Comparison of ENCODE assay signal across 8 cellular contexts in the genomic region with DNA sequence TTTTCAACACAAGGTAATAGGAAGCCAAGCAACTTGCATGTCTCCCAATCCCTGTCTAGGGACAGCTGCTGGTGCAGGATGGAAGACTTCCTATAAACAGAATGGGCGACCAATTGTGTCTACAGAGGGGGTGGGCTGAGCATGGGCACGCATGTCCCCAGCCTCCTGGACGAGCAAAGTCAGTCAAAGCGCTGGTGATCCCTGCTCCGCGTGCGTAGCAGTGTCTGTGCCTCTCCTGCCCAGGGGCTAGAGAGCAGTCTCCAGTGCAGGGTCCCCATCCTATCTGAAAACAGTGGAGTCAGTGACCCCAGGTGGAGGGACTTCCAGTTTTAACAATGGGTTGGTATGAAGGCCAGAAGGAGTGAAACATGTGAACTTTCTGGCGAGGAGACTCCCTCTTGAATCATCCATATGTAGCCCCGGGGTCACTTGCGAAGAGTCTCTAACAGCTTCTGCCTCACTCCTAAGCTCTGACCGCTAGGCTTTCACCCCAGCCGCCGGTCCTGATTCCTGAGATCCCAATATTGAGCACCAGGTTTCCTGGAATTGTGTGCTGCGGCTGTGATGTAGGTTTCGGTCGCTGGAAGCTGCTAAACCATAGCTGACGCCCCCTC. TPM values are rescaled to one million over a fixed set of nuclear protein-coding genes. Genes with fewer than 3 reads are reported as not detected.
DNase-seq lines count a peak whose midpoint lies in the region; ATAC-seq and TF ChIP-seq lines count a peak whose summit lies in the region.

No MANE protein-coding gene starts in this region.

- peaks cover 13% of the 10 kb centered on the region for H3K27me3 Mint-ChIP-seq in nephron progenitor cell (ENCODE audit: low read depth, poor library complexity)

- H3K27ac ChIP-seq in KOPT-K1 (ENCODE audit: low read depth, low read length, poor library complexity, severe bottlenecking): peak overlapping the region; percentile 95

- peaks cover 31% of the 10 kb centered on the region for H3K36me3 ChIP-seq in KOPT-K1 (ENCODE audit: insufficient read depth, low read length)

- DNase-seq in AG04449 (ENCODE audit: low read depth, low spot score) (no peak), choroid plexus epithelial cell (ENCODE audit: low read depth) (no peak), nephron progenitor cell (no peak), SK-N-DZ (ENCODE audit: low spot score) (no peak), NK-92 (lab: John Stamatoyannopoulos, UW; ENCODE audit: unreplicated experiment) (no peak)

- H3K4me3 Mint-ChIP-seq in nephron progenitor cell: peak overlapping the region; percentile 98

- TF ChIP-seq CTCF in AG04449 (IDR thresholded peaks at IDR 0.05; ENCODE audit: insufficient read depth, low read length, missing control alignments): no peak
- TF ChIP-seq CTCF in choroid plexus epithelial cell (conservative IDR thresholded peaks at IDR 0.05; ENCODE audit: low read depth, low read length): no peak
- TF ChIP-seq CTCF in nephron progenitor cell (IDR thresholded peaks at IDR 0.05): no peak

- POLR2A ChIA-PET in AG04449 (lab: Yijun Ruan, JAX): interaction anchor here (0.5 to 1.5 kb wide), 6 partner anchors 10 to 96 kb away, joined by 3 to 8 read pairs (median 4); partner anchors contain the start of genes GSTK1 and ZYX

- no peak overlapping the region for H3K27ac Mint-ChIP-seq in nephron progenitor cell

- CTCF ChIA-PET in AG04449 (lab: Yijun Ruan, JAX): interaction anchor here (0.8 to 1.7 kb wide), 9 partner anchors 8 to 209 kb away, joined by 3 to 12 read pairs (median 3); partner anchors contain the start of gene GSTK1

- H3K36me3 Mint-ChIP-seq in nephron progenitor cell (ENCODE audit: low read depth): peaks cover 30% of the 10 kb centered on the region

- no peak for TF ChIP-seq POLR2A in GM18505 (IDR thresholded peaks at IDR 0.05; ENCODE audit: borderline replicate concordance, extremely low read depth, insufficient read depth, insufficient read length)

- H3K4me1 Mint-ChIP-seq in nephron progenitor cell: peaks cover 51% of the 10 kb centered on the region

- ATAC-seq in esophagus mucosa (no peak), GM18505 (IDR thresholded peaks at IDR 0.05; ENCODE audit: unreplicated experiment) (no peak)

- H3K9me3 ChIP-seq in KOPT-K1 (ENCODE audit: insufficient read depth, low read length, poor library complexity, severe bottlenecking): peaks cover 13% of the 10 kb centered on the region

- peak overlapping the region; percentile 50 for H3K4me3 ChIP-seq in AG04449 (ENCODE audit: low read depth, low read length)
- H3K4me3 ChIP-seq in choroid plexus epithelial cell (ENCODE audit: low read depth, low read length): peak overlapping the region; percentile 50

- peaks cover 16% of the 10 kb centered on the region for H3K9me3 Mint-ChIP-seq in nephron progenitor cell

RNA-seq across cellular contexts. Expression of gene CASP2, which starts 0.7 kb away (rescaled TPM):
- 28.3 TPM for total RNA-seq in esophagus mucosa
- 9.4 and 9.9 TPM in 2 replicates for polyA plus RNA-seq in SK-N-DZ (2014; cell fraction: cytosol; rRNA removed)
- polyA plus RNA-seq in SK-N-DZ (2014; cell fraction: nucleus; rRNA removed): 13.1 and 18.8 TPM in 2 replicates

RNA-seq across cellular contexts. Expression of gene TMEM139, which starts 2.7 kb away (rescaled TPM):
- total RNA-seq in esophagus mucosa: 0.44 TPM
- 0.12 and 0.27 TPM in 2 replicates for polyA plus RNA-seq in SK-N-DZ (2014; cell fraction: cytosol; rRNA removed)
- polyA plus RNA-seq in SK-N-DZ (2014; cell fraction: nucleus; rRNA removed): 0.13 TPM in 1 of 2 replicates, not detected in the other

RNA-seq across cellular contexts. Expression of gene GSTK1, which starts 24.2 kb away (rescaled TPM):
- 109 TPM for total RNA-seq in esophagus mucosa
- 24.0 and 42.0 TPM in 2 replicates for polyA plus RNA-seq in SK-N-DZ (2014; cell fraction: cytosol; rRNA removed)
- 47.4 and 62.5 TPM in 2 replicates for polyA plus RNA-seq in SK-N-DZ (2014; cell fraction: nucleus; rRNA removed)

RNA-seq across cellular contexts. Expression of gene CLCN1, which starts 28.5 kb away (rescaled TPM):
- 0.68 TPM for total RNA-seq in esophagus mucosa
- polyA plus RNA-seq in SK-N-DZ (2014; cell fraction: cytosol; rRNA removed): 0.49 and 0.70 TPM in 2 replicates
- polyA plus RNA-seq in SK-N-DZ (2014; cell fraction: nucleus; rRNA removed): 0.19 and 0.21 TPM in 2 replicates
